In genomic region chr1:150566589-150567340, GRCh38 we compare ENCODE assay signal across 9 cellular contexts. TPM values are rescaled to one million over a fixed set of nuclear protein-coding genes. Genes with fewer than 3 reads are reported as not detected.
DNase-seq lines count a peak whose midpoint lies in the region; ATAC-seq and TF ChIP-seq lines count a peak whose summit lies in the region.
"Had no signal": no experiment of that assay in that cellular context is flagged by ENCODE, and none has a peak within 500 bp of the region (broad histone marks: within the 10 kb centered on the region; RNA-seq: fewer than 3 reads in every experiment).

No MANE protein-coding gene starts in this region.

- H3K9me3 ChIP-seq in ES-I3 (ENCODE audit: control insufficient read depth, insufficient read depth, low read length) (no peaks in the 10 kb centered on the region), WERI-Rb-1 (ENCODE audit: severe bottlenecking) (no peaks in the 10 kb centered on the region), fibroblast of lung (ENCODE audit: control insufficient read depth, insufficient read depth, low read depth, low read length) (no peaks in the 10 kb centered on the region), psoas muscle (no peaks in the 10 kb centered on the region)

- no peaks in the 10 kb centered on the region for H4K20me1 ChIP-seq in fibroblast of lung (ENCODE audit: control insufficient read depth, extremely low read depth, insufficient read depth, low read length)

- intact Hi-C loops in psoas muscle (cut with DNase I) = loop anchor here in 1 of 2 donors (5.0 to 10.0 kb wide), 2 partner anchors 128 to 406 kb away; partner anchors contain the start of genes CERS2 and GOLPH3L
- intact Hi-C loops in left colon (cut with DNase I, micrococcal nuclease) = no loop called here
- intact Hi-C loops in lower leg skin (cut with DNase I; ENCODE audit: low total_unique reads) = no loop called here

- peak overlapping the region; percentile 24 for H3K9ac ChIP-seq in ES-I3 (ENCODE audit: low read depth, low read length)
- no peak overlapping the region for H3K9ac ChIP-seq in fibroblast of lung (ENCODE audit: insufficient read depth, low read length)

- 62 to 70% (median 66%) methylated on average over 12 of the region's 12 CpGs for WGBS in psoas muscle, 3 donors
- WGBS in lower leg skin, 2 donors = 84 to 85% methylated on average over 12 of the region's 12 CpGs

- no peaks in the 10 kb centered on the region for H3K27me3 ChIP-seq in WERI-Rb-1 (ENCODE audit: insufficient read depth, low read depth, severe bottlenecking)
- no peaks in the 10 kb centered on the region for H3K27me3 ChIP-seq in fibroblast of lung (ENCODE audit: control insufficient read depth, insufficient read depth, low read length)
- no peaks in the 10 kb centered on the region for H3K27me3 ChIP-seq in psoas muscle (ENCODE audit: insufficient read depth in 3 of 3, low read length in 2 of 3)

- no peak for TF ChIP-seq CTCF in WERI-Rb-1 (IDR thresholded peaks at IDR 0.05; ENCODE audit: low read depth, low read length)
- TF ChIP-seq CTCF in fibroblast of lung (conservative IDR thresholded peaks at IDR 0.05 in 1 of 2, IDR thresholded peaks at IDR 0.05 in 1 of 2; ENCODE audit: low read depth in 1 of 2, low read length in 2 of 2) = no peak
- TF ChIP-seq CTCF in psoas muscle (IDR thresholded peaks at IDR 0.05) = no peak
- no peak for TF ChIP-seq CTCF in lower leg skin (IDR thresholded peaks at IDR 0.05)

- H3K36me3 ChIP-seq in ES-I3 (ENCODE audit: insufficient read depth, low read length) (no peaks in the 10 kb centered on the region), WERI-Rb-1 (peaks cover under 1% of the 10 kb centered on the region; the same call in 1 of the 2 replicates), fibroblast of lung (ENCODE audit: control insufficient read depth, insufficient read depth, low read length) (no peaks in the 10 kb centered on the region), psoas muscle (ENCODE audit: insufficient read depth in 1 of 2, low read depth in 1 of 2) (peaks cover 0 to 8% of the 10 kb centered on the region in 2 donors)

- H3K4me2 ChIP-seq in fibroblast of lung (ENCODE audit: extremely low read depth, insufficient read depth, low read length) = peak overlapping the region; percentile 68

- DNase-seq in WERI-Rb-1 = no peak
- DNase-seq in fibroblast of lung (ENCODE audit: low read depth in 2 of 2) = no peak
- no peak for DNase-seq in psoas muscle
- DNase-seq in left colon = no peak
- no peak for DNase-seq in lower leg skin (ENCODE audit: low spot score in 2 of 2)

- peaks cover 31% of the 10 kb centered on the region for H3K79me2 ChIP-seq in fibroblast of lung (ENCODE audit: control insufficient read depth, insufficient read depth, low read length)

- TF ChIP-seq POLR2A in lower leg skin (IDR thresholded peaks at IDR 0.05) = no peak

- no peak overlapping the region for H3K4me3 ChIP-seq in WERI-Rb-1 (ENCODE audit: low read depth, low read length)
- H3K4me3 ChIP-seq in fibroblast of lung (replicated peaks in 1 of 4; ENCODE audit: control extremely low read depth in 1 of 4, insufficient read depth in 1 of 4, low read depth in 3 of 4, low read length in 4 of 4) = peak overlapping the region in 2 of 4 experiments; percentile 28 to 37
- peak overlapping the region; percentile 45 for H3K4me3 ChIP-seq in psoas muscle
- no peak overlapping the region for H3K4me3 ChIP-seq in lower leg skin (ENCODE audit: low read depth, poor library complexity, severe bottlenecking)

- peak overlapping the region; percentile 34 for H3K27ac ChIP-seq in WERI-Rb-1
- peak overlapping the region; percentile 87 for H3K27ac ChIP-seq in fibroblast of lung (ENCODE audit: insufficient read depth, low read length)
- H3K27ac ChIP-seq in psoas muscle = peak overlapping the region; percentile 100

- ATAC-seq in psoas muscle (no peak), HG02885 (IDR thresholded peaks at IDR 0.05; ENCODE audit: poor library complexity, unreplicated experiment) (no peak), HG02981 (IDR thresholded peaks at IDR 0.05; ENCODE audit: unreplicated experiment) (no peak), left colon (no peak)

- H3K4me1 ChIP-seq in ES-I3 (ENCODE audit: insufficient read depth, low read length) = peaks cover 44% of the 10 kb centered on the region
- H3K4me1 ChIP-seq in fibroblast of lung (ENCODE audit: control insufficient read depth, extremely low read depth, insufficient read depth, low read length) = peaks cover 52% of the 10 kb centered on the region
- H3K4me1 ChIP-seq in psoas muscle = peaks cover 80% of the 10 kb centered on the region

- no peak overlapping the region for H2AFZ ChIP-seq in fibroblast of lung (ENCODE audit: low read length)

RNA-seq across cellular contexts. Expression of gene MCL1, which starts 12.6 kb away (rescaled TPM):
- 232 and 233 TPM in 2 replicates for total RNA-seq in fibroblast of lung
- 108 and 136 TPM in 2 replicates for polyA plus RNA-seq in fibroblast of lung
- 105 and 138 TPM in 2 replicates for polyA plus RNA-seq in fibroblast of lung (2012)
- polyA minus RNA-seq in fibroblast of lung (ENCODE audit: low replicate concordance) = 24.4 and 91.5 TPM in 2 replicates
- 100 to 1,000 TPM; 101 to 192 (median 129) TPM for total RNA-seq in psoas muscle
- polyA plus RNA-seq in psoas muscle = 100 to 1,000 TPM in 2 of 3 donors, 10 to 100 TPM in 1; 97.2 to 179 (median 108) TPM
- total RNA-seq in left colon = 100 to 1,000 TPM; 263 TPM
- total RNA-seq in lower leg skin = 100 to 1,000 TPM; 282 to 445 (median 360) TPM

RNA-seq across cellular contexts. Expression of gene ADAMTSL4, which starts 17.6 kb away (rescaled TPM):
- 6.4 and 13.0 TPM in 2 replicates for total RNA-seq in fibroblast of lung
- 7.3 and 19.8 TPM in 2 replicates for polyA plus RNA-seq in fibroblast of lung
- polyA plus RNA-seq in fibroblast of lung (2012) = 12.6 and 25.9 TPM in 2 replicates
- 16.6 and 30.2 TPM in 2 replicates for polyA minus RNA-seq in fibroblast of lung (ENCODE audit: low replicate concordance)
- total RNA-seq in psoas muscle = 100 to 1,000 TPM in 1 of 4 donors, 10 to 100 TPM in 3; 17.1 to 109 (median 31.6) TPM
- polyA plus RNA-seq in psoas muscle = 10 to 100 TPM in 2 of 3 donors, 1 to 10 TPM in 1; 7.4 to 32.6 (median 20.4) TPM
- total RNA-seq in left colon = 1 to 10 TPM; 6.9 to 9.5 TPM
- total RNA-seq in lower leg skin = 10 to 100 TPM; 10.1 to 15.9 (median 13.6) TPM

RNA-seq across cellular contexts. Expression of gene FALEC, which starts 51.2 kb away (rescaled TPM):
- total RNA-seq in fibroblast of lung (0.83 and 1.0 TPM in 2 replicates), psoas muscle (not detected), left colon (not detected), lower leg skin (1 to 10 TPM in 1 of 4 donors, not detected in 3; 1.1 TPM)
- polyA plus RNA-seq in fibroblast of lung (0.15 TPM in 1 of 2 replicates, not detected in the other), psoas muscle (1 to 10 TPM in 1 of 3 donors, under 1 TPM in 2; 0.38 to 1.2 (median 0.39) TPM)
- polyA plus RNA-seq in fibroblast of lung (2012) = not detected in 2 replicates
- polyA minus RNA-seq in fibroblast of lung (ENCODE audit: low replicate concordance) = not detected in 2 replicates
- total RNA-seq: LHCN-M2 had no signal

RNA-seq across cellular contexts. Expression of gene ECM1, which starts 58.9 kb away (rescaled TPM):
- total RNA-seq in fibroblast of lung = 7.7 and 25.1 TPM in 2 replicates
- 108 and 137 TPM in 2 replicates for polyA plus RNA-seq in fibroblast of lung
- 171 and 192 TPM in 2 replicates for polyA plus RNA-seq in fibroblast of lung (2012)
- polyA minus RNA-seq in fibroblast of lung (ENCODE audit: low replicate concordance) = 162 and 245 TPM in 2 replicates
- total RNA-seq in psoas muscle = 1 to 10 TPM; 2.9 to 4.6 (median 4.1) TPM
- 1 to 10 TPM; 1.8 to 8.5 (median 2.7) TPM for polyA plus RNA-seq in psoas muscle
- 1 to 10 TPM; 6.3 to 9.1 TPM for total RNA-seq in left colon
- total RNA-seq in lower leg skin = 100 to 1,000 TPM in 1 of 4 donors, 10 to 100 TPM in 3; 64.1 to 131 (median 86.2) TPM

Comparison
In these comparisons a context has a peak if more than half of its experiments do, and no peak if none do; other contexts are left out.
1. H3K27ac ChIP-seq: peak in every context shown above with its lines; median percentile 100 in psoas muscle; 87 in fibroblast of lung; 34 in WERI-Rb-1.